ENCODE assay signal across 13 cellular contexts in the genomic region with DNA sequence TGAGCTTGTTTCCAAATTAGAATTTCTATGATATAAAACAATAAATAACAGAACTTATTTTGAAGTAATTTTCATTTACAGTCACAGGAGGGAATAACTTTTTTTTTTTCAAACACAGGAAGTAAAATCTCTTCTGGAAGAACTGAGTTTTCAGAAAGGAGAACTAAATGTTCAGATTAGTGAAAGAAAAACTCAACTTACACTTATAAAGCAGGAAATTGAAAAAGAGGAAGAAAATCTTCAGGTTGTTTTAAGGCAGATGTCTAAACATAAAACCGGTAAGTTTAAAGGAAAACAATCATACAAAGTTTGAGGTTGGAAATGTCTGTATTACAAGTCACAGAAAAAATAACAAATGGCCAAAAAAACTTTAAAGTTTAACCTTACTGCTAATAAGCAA. TPM values are rescaled to one million over a fixed set of nuclear protein-coding genes. Genes with fewer than 3 reads are reported as not detected.
DNase-seq lines count a peak whose midpoint lies in the region; ATAC-seq, FAIRE-seq and TF ChIP-seq lines count a peak whose summit lies in the region.
"Had no signal": no experiment of that assay in that cellular context is flagged by ENCODE, and none has a peak within 500 bp of the region (broad histone marks: within the 10 kb centered on the region; RNA-seq: fewer than 3 reads in every experiment).

No MANE protein-coding gene starts in this region.

- no peak overlapping the region for H3K27ac ChIP-seq in colonic mucosa
- H3K27ac ChIP-seq: right atrium auricular region had no signal

- no peaks in the 10 kb centered on the region for H3K9me3 ChIP-seq in colonic mucosa
- H3K9me3 ChIP-seq: heart left ventricle, right atrium auricular region had no signal

- no peak overlapping the region for H3K4me3 ChIP-seq in colonic mucosa
- H3K4me3 ChIP-seq: heart left ventricle, right atrium auricular region had no signal

- no peaks in the 10 kb centered on the region for H3K36me3 ChIP-seq in colonic mucosa

- intact Hi-C loops in colonic mucosa (cut with DNase I), result no loop called here

- no peak overlapping the region for H3K9ac ChIP-seq in colonic mucosa (ENCODE audit: low read depth in 2 of 2, low read length in 2 of 2)

- peaks cover 7% of the 10 kb centered on the region for H3K36me3 Mint-ChIP-seq in chondrocyte (ENCODE audit: low read depth)

- no peak overlapping the region for H3K4me3 Mint-ChIP-seq in chondrocyte (ENCODE audit: unreplicated experiment)
- H3K4me3 Mint-ChIP-seq: activated naive CD8-positive, alpha-beta T cell treated with anti-CD3 and anti-CD28 coated beads, Interleukin-2, amount 10 ng/mL, durations not matched to agents 7 days and 5 days had no signal

- peak; percentile 44 for FAIRE-seq in GM18507 (lab: Jason Lieb, UNC)

- TF ChIP-seq CTCF in chondrocyte (IDR thresholded peaks at IDR 0.05) (no peak), colonic mucosa (IDR thresholded peaks at IDR 0.05) (no peak)

- peak overlapping the region; percentile 42 for H3K27ac Mint-ChIP-seq in chondrocyte (ENCODE audit: unreplicated experiment)
- H3K27ac Mint-ChIP-seq: activated naive CD8-positive, alpha-beta T cell treated with anti-CD3 and anti-CD28 coated beads, Interleukin-2, amount 10 ng/mL, durations not matched to agents 7 days and 5 days had no signal

- peaks cover 16% of the 10 kb centered on the region for H3K4me1 Mint-ChIP-seq in chondrocyte (ENCODE audit: low read depth)

- ATAC-seq in GM21737 (IDR thresholded peaks at IDR 0.05; ENCODE audit: unreplicated experiment) (no peak), GM19023 (IDR thresholded peaks at IDR 0.05; ENCODE audit: unreplicated experiment) (no peak)
- ATAC-seq: heart left ventricle, left cardiac atrium had no signal

- no peaks in the 10 kb centered on the region for H3K4me1 ChIP-seq in colonic mucosa
- H3K4me1 ChIP-seq: right atrium auricular region had no signal

- peak; percentile 76 for DNase-seq in AML-193 (lab: John Stamatoyannopoulos, UW)
- DNase-seq in GM18507 (ENCODE audit: extremely low spot score, insufficient read length, low read depth), result no peak
- DNase-seq in OCI-M1 (lab: John Stamatoyannopoulos, UW), result peak; percentile 76
- no peak for DNase-seq in chondrocyte (ENCODE audit: low spot score)
- DNase-seq in NCI-H446 (lab: John Stamatoyannopoulos, UW), result no peak
- DNase-seq in colonic mucosa, result no peak
- DNase-seq: activated naive CD8-positive, alpha-beta T cell treated with anti-CD3 and anti-CD28 coated beads, Interleukin-2, amount 10 ng/mL, durations not matched to agents 7 days and 5 days; heart left ventricle; left cardiac atrium; NCI-H2081 treated with DMSO at 0.1 percent for 48 hours had no signal

- no peaks in the 10 kb centered on the region for H3K27me3 Mint-ChIP-seq in chondrocyte (ENCODE audit: low read depth)
- H3K27me3 Mint-ChIP-seq: activated naive CD8-positive, alpha-beta T cell treated with anti-CD3 and anti-CD28 coated beads, Interleukin-2, amount 10 ng/mL, durations not matched to agents 7 days and 5 days had no signal

- no peaks in the 10 kb centered on the region for H3K27me3 ChIP-seq in colonic mucosa
- H3K27me3 ChIP-seq: heart left ventricle, right atrium auricular region had no signal

- no peaks in the 10 kb centered on the region for H3K9me3 Mint-ChIP-seq in chondrocyte (ENCODE audit: low read depth)
- H3K9me3 Mint-ChIP-seq: activated naive CD8-positive, alpha-beta T cell treated with anti-CD3 and anti-CD28 coated beads, Interleukin-2, amount 10 ng/mL, durations not matched to agents 7 days and 5 days had no signal

RNA-seq across cellular contexts. Expression of gene RAB14, which starts 41.6 kb away (rescaled TPM):
- 58.6 to 68.0 TPM (median 64.3 TPM) in 3 replicates for total RNA-seq in chondrocyte
- 100 to 1,000 TPM in 1 of 2 donors, 10 to 100 TPM in 1; 78.5 to 108 TPM for total RNA-seq in colonic mucosa

Comparison
In these comparisons a context has a peak if more than half of its experiments do, and no peak if none do; other contexts are left out.
1. DNase-seq: peak in AML-193 (2 of 2) and OCI-M1 (single experiment); none in GM18507 (single experiment), chondrocyte (single experiment), NCI-H446 (0 of 2) and colonic mucosa (single experiment).